ENCODE assay signal across 1 cellular context in the genomic region with DNA sequence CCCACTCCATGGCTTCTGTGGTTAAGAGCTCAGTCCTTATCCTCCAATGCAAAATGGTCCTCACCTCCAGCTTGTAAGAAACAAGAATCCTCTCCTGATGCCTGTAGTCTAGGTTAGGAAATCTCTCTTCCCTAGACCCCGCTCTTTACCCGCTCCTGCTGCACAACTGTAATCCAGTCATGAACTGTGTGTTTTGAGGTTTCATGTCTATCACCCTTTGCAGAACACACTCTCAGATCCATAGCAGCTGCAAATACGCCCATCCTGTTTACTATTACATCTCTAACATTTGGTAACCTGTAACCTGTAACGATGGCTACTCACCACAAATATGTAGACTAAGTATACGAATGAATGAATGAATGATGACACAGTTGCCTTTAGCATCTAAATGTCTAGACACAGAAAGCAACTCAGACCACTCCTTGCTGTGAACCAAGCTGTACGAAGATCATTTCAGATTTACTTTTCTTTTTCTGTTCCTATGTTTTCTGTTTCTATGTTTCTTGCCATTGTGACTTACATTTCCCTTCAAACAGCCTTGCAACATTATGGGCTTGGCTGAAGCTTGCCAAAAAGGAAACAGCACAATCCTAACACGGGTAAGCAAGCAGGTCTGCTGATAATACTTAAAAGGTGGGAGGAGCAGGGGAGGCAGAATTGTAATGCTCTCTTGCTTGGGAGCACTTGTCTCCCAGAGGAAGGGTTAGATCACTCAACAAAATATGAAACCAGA.
TF ChIP-seq lines count a peak whose summit lies in the region.

No MANE protein-coding gene starts in this region.

TF ChIP-seq in GM23338, 12 proteins besides CTCF, POLR2A, EP300 and RAD21 (continued from another document):
- TF ChIP-seq REST (IDR thresholded peaks at IDR 0.05; ENCODE audit: unreplicated experiment), result no peak
- no peak for TF ChIP-seq POLR2AphosphoS5 (IDR thresholded peaks at IDR 0.05; ENCODE audit: low read depth)
- no peak for TF ChIP-seq STAT1 (IDR thresholded peaks at IDR 0.05; ENCODE audit: unreplicated experiment)
- no peak for TF ChIP-seq ZNF331 (CRISPR knock-in tag; IDR thresholded peaks at IDR 0.05; ENCODE audit: low read depth)
- TF ChIP-seq, protein P1, sequence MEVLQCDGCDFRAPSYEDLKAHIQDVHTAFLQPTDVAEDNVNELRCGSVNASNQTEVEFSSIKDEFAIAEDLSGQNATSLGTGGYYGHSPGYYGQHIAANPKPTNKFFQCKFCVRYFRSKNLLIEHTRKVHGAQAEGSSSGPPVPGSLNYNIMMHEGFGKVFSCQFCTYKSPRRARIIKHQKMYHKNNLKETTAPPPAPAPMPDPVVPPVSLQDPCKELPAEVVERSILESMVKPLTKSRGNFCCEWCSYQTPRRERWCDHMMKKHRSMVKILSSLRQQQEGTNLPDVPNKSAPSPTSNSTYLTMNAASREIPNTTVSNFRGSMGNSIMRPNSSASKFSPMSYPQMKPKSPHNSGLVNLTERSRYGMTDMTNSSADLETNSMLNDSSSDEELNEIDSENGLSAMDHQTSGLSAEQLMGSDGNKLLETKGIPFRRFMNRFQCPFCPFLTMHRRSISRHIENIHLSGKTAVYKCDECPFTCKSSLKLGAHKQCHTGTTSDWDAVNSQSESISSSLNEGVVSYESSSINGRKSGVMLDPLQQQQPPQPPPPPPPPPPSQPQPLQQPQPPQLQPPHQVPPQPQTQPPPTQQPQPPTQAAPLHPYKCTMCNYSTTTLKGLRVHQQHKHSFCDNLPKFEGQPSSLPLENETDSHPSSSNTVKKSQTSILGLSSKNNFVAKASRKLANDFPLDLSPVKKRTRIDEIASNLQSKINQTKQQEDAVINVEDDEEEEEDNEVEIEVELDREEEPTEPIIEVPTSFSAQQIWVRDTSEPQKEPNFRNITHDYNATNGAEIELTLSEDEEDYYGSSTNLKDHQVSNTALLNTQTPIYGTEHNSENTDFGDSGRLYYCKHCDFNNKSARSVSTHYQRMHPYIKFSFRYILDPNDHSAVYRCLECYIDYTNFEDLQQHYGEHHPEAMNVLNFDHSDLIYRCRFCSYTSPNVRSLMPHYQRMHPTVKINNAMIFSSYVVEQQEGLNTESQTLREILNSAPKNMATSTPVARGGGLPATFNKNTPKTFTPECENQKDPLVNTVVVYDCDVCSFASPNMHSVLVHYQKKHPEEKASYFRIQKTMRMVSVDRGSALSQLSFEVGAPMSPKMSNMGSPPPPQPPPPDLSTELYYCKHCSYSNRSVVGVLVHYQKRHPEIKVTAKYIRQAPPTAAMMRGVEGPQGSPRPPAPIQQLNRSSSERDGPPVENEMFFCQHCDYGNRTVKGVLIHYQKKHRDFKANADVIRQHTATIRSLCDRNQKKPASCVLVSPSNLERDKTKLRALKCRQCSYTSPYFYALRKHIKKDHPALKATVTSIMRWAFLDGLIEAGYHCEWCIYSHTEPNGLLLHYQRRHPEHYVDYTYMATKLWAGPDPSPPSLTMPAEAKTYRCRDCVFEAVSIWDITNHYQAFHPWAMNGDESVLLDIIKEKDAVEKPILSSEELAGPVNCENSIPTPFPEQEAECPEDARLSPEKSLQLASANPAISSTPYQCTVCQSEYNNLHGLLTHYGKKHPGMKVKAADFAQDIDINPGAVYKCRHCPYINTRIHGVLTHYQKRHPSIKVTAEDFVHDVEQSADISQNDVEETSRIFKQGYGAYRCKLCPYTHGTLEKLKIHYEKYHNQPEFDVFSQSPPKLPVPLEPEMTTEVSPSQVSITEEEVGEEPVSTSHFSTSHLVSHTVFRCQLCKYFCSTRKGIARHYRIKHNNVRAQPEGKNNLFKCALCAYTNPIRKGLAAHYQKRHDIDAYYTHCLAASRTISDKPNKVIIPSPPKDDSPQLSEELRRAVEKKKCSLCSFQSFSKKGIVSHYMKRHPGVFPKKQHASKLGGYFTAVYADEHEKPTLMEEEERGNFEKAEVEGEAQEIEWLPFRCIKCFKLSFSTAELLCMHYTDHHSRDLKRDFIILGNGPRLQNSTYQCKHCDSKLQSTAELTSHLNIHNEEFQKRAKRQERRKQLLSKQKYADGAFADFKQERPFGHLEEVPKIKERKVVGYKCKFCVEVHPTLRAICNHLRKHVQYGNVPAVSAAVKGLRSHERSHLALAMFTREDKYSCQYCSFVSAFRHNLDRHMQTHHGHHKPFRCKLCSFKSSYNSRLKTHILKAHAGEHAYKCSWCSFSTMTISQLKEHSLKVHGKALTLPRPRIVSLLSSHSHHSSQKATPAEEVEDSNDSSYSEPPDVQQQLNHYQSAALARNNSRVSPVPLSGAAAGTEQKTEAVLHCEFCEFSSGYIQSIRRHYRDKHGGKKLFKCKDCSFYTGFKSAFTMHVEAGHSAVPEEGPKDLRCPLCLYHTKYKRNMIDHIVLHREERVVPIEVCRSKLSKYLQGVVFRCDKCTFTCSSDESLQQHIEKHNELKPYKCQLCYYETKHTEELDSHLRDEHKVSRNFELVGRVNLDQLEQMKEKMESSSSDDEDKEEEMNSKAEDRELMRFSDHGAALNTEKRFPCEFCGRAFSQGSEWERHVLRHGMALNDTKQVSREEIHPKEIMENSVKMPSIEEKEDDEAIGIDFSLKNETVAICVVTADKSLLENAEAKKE (CRISPR knock-in tag; IDR thresholded peaks at IDR 0.05), result no peak
- no peak for TF ChIP-seq JUNB (IDR thresholded peaks at IDR 0.05; ENCODE audit: unreplicated experiment)
